In the genomic region with DNA sequence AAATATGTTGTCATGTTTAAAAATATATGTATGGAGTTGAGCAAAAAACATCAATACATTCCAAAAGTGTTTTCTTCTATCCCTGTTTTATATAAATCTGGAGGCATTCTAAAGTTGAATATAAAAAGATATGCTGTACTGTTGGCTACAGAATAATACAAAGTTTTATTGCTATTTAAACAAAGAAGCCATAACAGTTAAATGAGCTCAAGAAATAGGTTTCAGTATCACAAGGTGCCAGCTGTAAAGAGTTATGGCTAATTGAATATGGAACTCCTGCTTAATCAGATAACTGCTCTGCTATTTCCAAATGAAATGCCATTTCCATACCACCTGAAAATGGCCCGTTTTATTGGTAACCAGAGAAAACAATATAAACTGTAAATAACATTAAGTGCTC, we compare ENCODE assay signal across 18 cellular contexts. TPM values are rescaled to one million over a fixed set of nuclear protein-coding genes. Genes with fewer than 3 reads are reported as not detected.
DNase-seq lines count a peak whose midpoint lies in the region; ATAC-seq and TF ChIP-seq lines count a peak whose summit lies in the region.
"Had no signal": no experiment of that assay in that cellular context is flagged by ENCODE, and none has a peak within 500 bp of the region (broad histone marks: within the 10 kb centered on the region; RNA-seq: fewer than 3 reads in every experiment).

No MANE protein-coding gene starts in this region.

- H3K27me3 ChIP-seq in hepatocyte (no peaks in the 10 kb centered on the region), sigmoid colon (no peaks in the 10 kb centered on the region), stomach (no peaks in the 10 kb centered on the region)
- H3K27me3 ChIP-seq: BLaER1 had no signal

- TF ChIP-seq CTCF in VCaP (conservative IDR thresholded peaks at IDR 0.05) (no peak), hepatocyte (IDR thresholded peaks at IDR 0.05; ENCODE audit: poor library complexity) (no peak), sigmoid colon (IDR thresholded peaks at IDR 0.05) (no peak), stomach (IDR thresholded peaks at IDR 0.05) (no peak)

- no peaks in the 10 kb centered on the region for H3K4me1 ChIP-seq in hepatocyte (ENCODE audit: insufficient read depth)
- peaks cover 0 to 27% (median 8%) of the 10 kb centered on the region in 4 donors for H3K4me1 ChIP-seq in sigmoid colon
- no peaks in the 10 kb centered on the region for H3K4me1 ChIP-seq in stomach
- H3K4me1 ChIP-seq: BLaER1, Caco-2, HAP-1 had no signal

- H3K9me2 ChIP-seq in hepatocyte (replicated peaks; ENCODE audit: insufficient read depth) = no peaks in the 10 kb centered on the region

- H3K4me2 ChIP-seq in hepatocyte = no peak overlapping the region
- H3K4me2 ChIP-seq: BLaER1 had no signal

- no peaks in the 10 kb centered on the region for H3K9me3 ChIP-seq in hepatocyte (ENCODE audit: low read depth)
- H3K9me3 ChIP-seq in sigmoid colon = no peaks in the 10 kb centered on the region
- H3K9me3 ChIP-seq in stomach = no peaks in the 10 kb centered on the region
- H3K9me3 ChIP-seq: BLaER1, HAP-1 had no signal

- TF ChIP-seq EP300 in sigmoid colon (IDR thresholded peaks at IDR 0.05) (no peak), stomach (IDR thresholded peaks at IDR 0.05) (no peak)

- no peak for ATAC-seq in SK-N-SH treated with all-trans-retinoic acid at 6 μM for 48 hours
- ATAC-seq: CD8-positive, alpha-beta T cell had no signal

- H3K27ac ChIP-seq in VCaP = peak overlapping the region; percentile 7; the same call in 1 of the 2 replicates
- H3K27ac ChIP-seq in hepatocyte = peak overlapping the region; percentile 5
- H3K27ac ChIP-seq in sigmoid colon = peak overlapping the region in 3 of 4 donors; percentile 19 to 58 (median 25)
- no peak overlapping the region for H3K27ac ChIP-seq in stomach
- H3K27ac ChIP-seq: 22Rv1, BLaER1, C4-2B had no signal

- H2AFZ ChIP-seq in hepatocyte = no peak overlapping the region

- H3K79me2 ChIP-seq in hepatocyte = no peaks in the 10 kb centered on the region

- WGBS in hepatocyte (ENCODE audit: low lambda C conversion rate, missing lambda C conversion rate) = 62% methylated on average over 1 of the region's 1 CpG
- 16 to 72% methylated on average over 1 of the region's 1 CpG for WGBS in sigmoid colon, 2 donors
- WGBS in stomach, 5 donors = 77 to 89% (median 81%) methylated on average over 1 of the region's 1 CpG

- DNase-seq in NCI-H526 treated with DMSO at 0.1 percent for 48 hours (lab: John Stamatoyannopoulos, UW) (peak; percentile 12), NCI-H526 (lab: John Stamatoyannopoulos, UW) (no peak), hepatocyte (ENCODE audit: low spot score) (no peak), sigmoid colon (no peak), stomach (no peak), cerebellar cortex (ENCODE audit: low spot score) (no peak)
- DNase-seq: Caco-2; CD4-positive, CD25-positive, alpha-beta regulatory T cell; CD8-positive, alpha-beta T cell; DMS153; DND-41; GOT3 had no signal

- TF ChIP-seq POLR2A in sigmoid colon (IDR thresholded peaks at IDR 0.05) (no peak), stomach (IDR thresholded peaks at IDR 0.05) (no peak)

- intact Hi-C loops in sigmoid colon (cut with DNase I) = no loop called here
- intact Hi-C loops in stomach (cut with DNase I; ENCODE audit: low total_unique reads) = no loop called here

- H3K36me3 ChIP-seq in hepatocyte (replicated peaks; ENCODE audit: insufficient read depth, low read depth) = no peaks in the 10 kb centered on the region
- H3K36me3 ChIP-seq in sigmoid colon = no peaks in the 10 kb centered on the region
- peaks cover 0 to 25% (median 11%) of the 10 kb centered on the region in 4 donors for H3K36me3 ChIP-seq in stomach

- H3K4me3 ChIP-seq in hepatocyte (no peak overlapping the region), sigmoid colon (no peak overlapping the region), stomach (no peak overlapping the region)
- H3K4me3 ChIP-seq: BLaER1, HAP-1 had no signal

- H4K20me1 ChIP-seq in hepatocyte (ENCODE audit: insufficient read depth, poor library complexity, severe bottlenecking) = no peaks in the 10 kb centered on the region
- H4K20me1 ChIP-seq: BLaER1 had no signal

TF ChIP-seq in SK-N-SH treated with all-trans-retinoic acid at 6 μM for 48 hours, 23 proteins besides CTCF, POLR2A, EP300 and RAD21:
- TF ChIP-seq, protein P1, sequence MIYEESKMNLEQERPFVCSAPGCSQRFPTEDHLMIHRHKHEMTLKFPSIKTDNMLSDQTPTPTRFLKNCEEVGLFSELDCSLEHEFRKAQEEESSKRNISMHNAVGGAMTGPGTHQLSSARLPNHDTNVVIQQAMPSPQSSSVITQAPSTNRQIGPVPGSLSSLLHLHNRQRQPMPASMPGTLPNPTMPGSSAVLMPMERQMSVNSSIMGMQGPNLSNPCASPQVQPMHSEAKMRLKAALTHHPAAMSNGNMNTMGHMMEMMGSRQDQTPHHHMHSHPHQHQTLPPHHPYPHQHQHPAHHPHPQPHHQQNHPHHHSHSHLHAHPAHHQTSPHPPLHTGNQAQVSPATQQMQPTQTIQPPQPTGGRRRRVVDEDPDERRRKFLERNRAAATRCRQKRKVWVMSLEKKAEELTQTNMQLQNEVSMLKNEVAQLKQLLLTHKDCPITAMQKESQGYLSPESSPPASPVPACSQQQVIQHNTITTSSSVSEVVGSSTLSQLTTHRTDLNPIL (CRISPR knock-in tag; IDR thresholded peaks at IDR 0.05; ENCODE audit: low read depth) = no peak
- no peak for TF ChIP-seq ISL1 (CRISPR knock-in tag; IDR thresholded peaks at IDR 0.05)
- no peak for TF ChIP-seq TOX (CRISPR knock-in tag; IDR thresholded peaks at IDR 0.05; ENCODE audit: borderline replicate concordance)
- TF ChIP-seq ESRRG (CRISPR knock-in tag; IDR thresholded peaks at IDR 0.05) = no peak

RNA-seq across cellular contexts. Expression of a gene that starts 55.0 kb away (rescaled TPM):
- total RNA-seq in hepatocyte (48.5 and 49.2 TPM in 2 replicates), sigmoid colon (10 to 100 TPM; 15.9 to 48.2 (median 37.1) TPM), stomach (10 to 100 TPM in 4 of 5 donors, 1 to 10 TPM in 1; 4.9 to 29.0 (median 13.3) TPM)
- polyA plus RNA-seq in hepatocyte (11.7 and 15.4 TPM in 2 replicates), sigmoid colon (1 to 10 TPM; 1.8 to 6.8 (median 4.2) TPM), stomach (1 to 10 TPM; 1.8 to 2.7 (median 1.8) TPM)

Comparison
In these comparisons a context has a peak if more than half of its experiments do, and no peak if none do; other contexts are left out.
1. H3K27ac ChIP-seq: peak in VCaP (single experiment), hepatocyte (single experiment) and sigmoid colon (3 of 4); none in stomach (0 of 5).